ENCODE assay signal across 16 cellular contexts in the genomic region with DNA sequence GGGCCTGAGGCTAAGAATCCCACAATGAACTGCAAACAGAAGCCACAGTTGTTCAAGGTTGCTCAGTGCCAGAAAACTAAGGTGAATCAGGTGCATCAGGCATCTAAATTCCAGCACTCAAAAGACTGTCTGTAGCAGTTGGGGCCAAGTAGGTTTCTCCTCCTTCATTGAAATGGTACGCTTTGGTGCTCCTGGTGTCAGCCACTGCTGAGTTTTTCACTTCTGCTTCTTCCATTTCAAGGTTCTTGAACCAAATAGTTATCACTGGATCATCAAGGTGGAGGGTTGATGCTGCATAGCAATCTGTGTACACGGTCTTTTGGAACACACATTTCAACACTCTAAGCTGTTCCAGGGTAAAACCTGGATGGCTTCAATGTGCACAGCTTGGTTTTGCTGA.
DNase-seq lines count a peak whose midpoint lies in the region; ATAC-seq and TF ChIP-seq lines count a peak whose summit lies in the region.
"Had no signal": no experiment of that assay in that cellular context is flagged by ENCODE, and none has a peak within 500 bp of the region (broad histone marks: within the 10 kb centered on the region; RNA-seq: fewer than 3 reads in every experiment).

No MANE protein-coding gene starts in this region.

- H3K9me3 ChIP-seq in stomach = no peaks in the 10 kb centered on the region
- no peaks in the 10 kb centered on the region for H3K9me3 ChIP-seq in uterus
- H3K9me3 ChIP-seq: breast epithelium, gastrocnemius medialis had no signal

- no peaks in the 10 kb centered on the region for H3K4me1 ChIP-seq in stomach
- H3K4me1 ChIP-seq in uterus = no peaks in the 10 kb centered on the region
- H3K4me1 ChIP-seq: breast epithelium, gastrocnemius medialis had no signal

- H3K27ac ChIP-seq in stomach (no peak overlapping the region), uterus (no peak overlapping the region)
- H3K27ac ChIP-seq: breast epithelium, gastrocnemius medialis had no signal

- intact Hi-C loops in stomach (cut with DNase I; ENCODE audit: low total_unique reads) = no loop called here
- intact Hi-C loops in uterus (cut with DNase I; ENCODE audit: low total_unique reads) = no loop called here

- no peak for TF ChIP-seq EP300 in stomach (IDR thresholded peaks at IDR 0.05)

- WGBS in stomach, 5 donors = 74 to 87% (median 76%) methylated on average over 2 of the region's 2 CpGs

- TF ChIP-seq POLR2A in stomach (IDR thresholded peaks at IDR 0.05) (no peak), uterus (IDR thresholded peaks at IDR 0.05) (no peak)

- ATAC-seq in GM18517 (IDR thresholded peaks at IDR 0.05; ENCODE audit: unreplicated experiment) = peak; percentile 84
- peak; percentile 61 for ATAC-seq in GM21381 (IDR thresholded peaks at IDR 0.05; ENCODE audit: unreplicated experiment)
- ATAC-seq in HG02938 (IDR thresholded peaks at IDR 0.05; ENCODE audit: unreplicated experiment) = peak; percentile 91
- ATAC-seq in HG03558 (IDR thresholded peaks at IDR 0.05; ENCODE audit: extremely low read depth, unreplicated experiment) = peak; percentile 75
- ATAC-seq: gastrocnemius medialis had no signal

- H3K4me3 ChIP-seq in stomach = no peak overlapping the region
- no peak overlapping the region for H3K4me3 ChIP-seq in uterus
- H3K4me3 ChIP-seq: breast epithelium, gastrocnemius medialis had no signal

- H3K36me3 ChIP-seq in stomach (no peaks in the 10 kb centered on the region), uterus (no peaks in the 10 kb centered on the region)
- H3K36me3 ChIP-seq: breast epithelium, gastrocnemius medialis had no signal

- DNase-seq in stomach (no peak), NCI-H1436 treated with DMSO at 0.1 percent for 48 hours (lab: John Stamatoyannopoulos, UW) (no peak), medulla oblongata (ENCODE audit: extremely low spot score) (no peak), uterus (no peak)
- DNase-seq: activated CD4-positive, alpha-beta T cell treated with anti-CD3 and anti-CD28 coated beads, Interleukin-2, amount 50 U/mL, for 48 hours; activated effector memory CD4-positive, alpha-beta T cell treated with Interleukin-2 at 50 U/mL for 16 hours; DMS79; effector memory CD4-positive, alpha-beta T cell; gastrocnemius medialis; stimulated activated CD4-positive, alpha-beta T cell treated with anti-CD3 and anti-CD28 coated beads, Interleukin-2, amount 100 ng/mL, for 48 hours; stimulated activated naive CD4-positive, alpha-beta T cell treated with Interleukin-2 at 50 U/mL for 16 hours had no signal

- H3K27me3 ChIP-seq in stomach = no peaks in the 10 kb centered on the region
- no peaks in the 10 kb centered on the region for H3K27me3 ChIP-seq in uterus
- H3K27me3 ChIP-seq: breast epithelium, gastrocnemius medialis had no signal

- no peak for TF ChIP-seq CTCF in stomach (IDR thresholded peaks at IDR 0.05)
- TF ChIP-seq CTCF in uterus (IDR thresholded peaks at IDR 0.05) = no peak
